In the genomic region with DNA sequence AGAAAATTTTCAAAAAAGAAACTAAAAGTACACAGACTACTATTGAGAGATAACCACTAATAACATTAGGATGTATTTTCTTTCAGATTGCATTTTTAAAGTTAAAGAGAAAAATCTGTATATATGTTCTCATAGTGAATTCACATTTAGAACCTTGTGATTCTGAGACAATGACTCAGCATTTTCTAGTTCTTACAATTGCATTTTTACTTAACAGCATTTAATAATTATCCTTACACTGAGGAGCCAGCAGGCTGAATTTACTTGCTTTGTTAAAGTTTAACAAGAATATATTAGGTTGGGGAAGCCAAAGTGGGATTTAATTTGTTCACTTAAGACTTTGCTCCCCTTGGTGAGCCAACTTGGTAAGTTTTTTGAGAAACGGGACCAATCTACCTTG, we compare ENCODE assay signal across 13 cellular contexts. TPM values are rescaled to one million over a fixed set of nuclear protein-coding genes. Genes with fewer than 3 reads are reported as not detected.
DNase-seq lines count a peak whose midpoint lies in the region; ATAC-seq lines count a peak whose summit lies in the region.
"Had no signal": no experiment of that assay in that cellular context is flagged by ENCODE, and none has a peak within 500 bp of the region (broad histone marks: within the 10 kb centered on the region; RNA-seq: fewer than 3 reads in every experiment).

No MANE protein-coding gene starts in this region.

- DNase-seq in AG20443 (ENCODE audit: low spot score) (peak; percentile 16), OCI-M1 (lab: John Stamatoyannopoulos, UW) (peak; percentile 17)
- DNase-seq in activated CD4-positive, alpha-beta memory T cell treated with anti-CD3 and anti-CD28 coated beads, Interleukin-2, amount 10 ng/mL, durations not matched to agents 7 days and 5 days: no peak
- DNase-seq in activated CD4-positive, alpha-beta T cell treated with anti-CD3 and anti-CD28 coated beads for 48 hours: no peak
- DNase-seq: activated effector memory CD4-positive, alpha-beta T cell treated with anti-CD3 and anti-CD28 coated beads, Interleukin-2, amount 50 U/mL, for 16 hours; CD4-positive, alpha-beta memory T cell; effector memory CD4-positive, alpha-beta T cell; islet precursor cell; WERI-Rb-1 had no signal

- POLR2A ChIA-PET in activated CD4-positive, alpha-beta memory T cell treated with anti-CD3 and anti-CD28 coated beads, Interleukin-2, amount 10 ng/mL, durations not matched to agents 7 days and 5 days (lab: Charles Lee): no interaction called here

- no peaks in the 10 kb centered on the region for H3K36me3 ChIP-seq in endocrine pancreas (ENCODE audit: control insufficient read depth, insufficient read depth, low read length)
- no peaks in the 10 kb centered on the region for H3K36me3 ChIP-seq in muscle layer of duodenum (ENCODE audit: control insufficient read depth in 1 of 2, insufficient read depth in 2 of 2, low read length in 2 of 2)
- H3K36me3 ChIP-seq: WERI-Rb-1 had no signal

- H3K27me3 ChIP-seq in endocrine pancreas (ENCODE audit: control insufficient read depth, insufficient read depth, low read length) (no peaks in the 10 kb centered on the region), muscle layer of duodenum (ENCODE audit: low read depth, low read length) (no peaks in the 10 kb centered on the region)

- H3K27ac Mint-ChIP-seq in activated CD4-positive, alpha-beta memory T cell treated with anti-CD3 and anti-CD28 coated beads, Interleukin-2, amount 10 ng/mL, durations not matched to agents 7 days and 5 days: no peak overlapping the region

- H3K27me3 Mint-ChIP-seq in activated CD4-positive, alpha-beta memory T cell treated with anti-CD3 and anti-CD28 coated beads, Interleukin-2, amount 10 ng/mL, durations not matched to agents 7 days and 5 days: no peaks in the 10 kb centered on the region
- H3K27me3 Mint-ChIP-seq: CD4-positive, alpha-beta memory T cell had no signal

- H3K9ac ChIP-seq in endocrine pancreas (ENCODE audit: control insufficient read depth, insufficient read depth, low read length): no peak overlapping the region

- H3K9me3 Mint-ChIP-seq in activated CD4-positive, alpha-beta memory T cell treated with anti-CD3 and anti-CD28 coated beads, Interleukin-2, amount 10 ng/mL, durations not matched to agents 7 days and 5 days: no peaks in the 10 kb centered on the region
- H3K9me3 Mint-ChIP-seq: CD4-positive, alpha-beta memory T cell had no signal

- H3K4me3 Mint-ChIP-seq in activated CD4-positive, alpha-beta memory T cell treated with anti-CD3 and anti-CD28 coated beads, Interleukin-2, amount 10 ng/mL, durations not matched to agents 7 days and 5 days: no peak overlapping the region
- H3K4me3 Mint-ChIP-seq: CD4-positive, alpha-beta memory T cell had no signal

- CTCF ChIA-PET in activated CD4-positive, alpha-beta memory T cell treated with anti-CD3 and anti-CD28 coated beads, Interleukin-2, amount 10 ng/mL, durations not matched to agents 7 days and 5 days (lab: Charles Lee): no interaction called here

- ATAC-seq in HG02642 (IDR thresholded peaks at IDR 0.05; ENCODE audit: poor library complexity, unreplicated experiment) (no peak), HG02852 (IDR thresholded peaks at IDR 0.05; ENCODE audit: unreplicated experiment) (no peak)

- peaks cover 2% of the 10 kb centered on the region for H3K36me3 Mint-ChIP-seq in activated CD4-positive, alpha-beta memory T cell treated with anti-CD3 and anti-CD28 coated beads, Interleukin-2, amount 10 ng/mL, durations not matched to agents 7 days and 5 days (ENCODE audit: low read depth)

- H3K4me1 ChIP-seq in endocrine pancreas (ENCODE audit: control insufficient read depth, insufficient read depth, low read length): peaks cover 9% of the 10 kb centered on the region
- peaks cover 0 to 5% of the 10 kb centered on the region in 2 donors for H3K4me1 ChIP-seq in muscle layer of duodenum (ENCODE audit: control insufficient read depth in 1 of 2, insufficient read depth in 2 of 2, low read length in 2 of 2)

- H3K9me3 ChIP-seq in endocrine pancreas (ENCODE audit: control insufficient read depth, low read length) (no peaks in the 10 kb centered on the region), muscle layer of duodenum (ENCODE audit: control insufficient read depth in 1 of 2, low read length in 2 of 2) (no peaks in the 10 kb centered on the region)

- peak overlapping the region; percentile 22 for H3K27ac ChIP-seq in muscle layer of duodenum (ENCODE audit: low read length)
- H3K27ac ChIP-seq: WERI-Rb-1 had no signal

- H3K4me3 ChIP-seq in endocrine pancreas (ENCODE audit: control insufficient read depth, insufficient read depth, low read length) (peak overlapping the region; percentile 40), muscle layer of duodenum (ENCODE audit: low read depth in 1 of 2, low read length in 2 of 2) (no peak overlapping the region)

- peaks cover 14% of the 10 kb centered on the region for H3K4me1 Mint-ChIP-seq in activated CD4-positive, alpha-beta memory T cell treated with anti-CD3 and anti-CD28 coated beads, Interleukin-2, amount 10 ng/mL, durations not matched to agents 7 days and 5 days

RNA-seq across cellular contexts. Expression of gene PATJ, which starts 4.5 kb away (rescaled TPM):
- total RNA-seq in activated CD4-positive, alpha-beta memory T cell treated with anti-CD3 and anti-CD28 coated beads, Interleukin-2, amount 10 ng/mL, durations not matched to agents 7 days and 5 days: 10 to 100 TPM; 10.8 to 11.3 TPM

RNA-seq across cellular contexts. Expression of gene TM2D1, which starts 21.8 kb away (rescaled TPM):
- 10 to 100 TPM; 39.1 to 39.9 TPM for total RNA-seq in activated CD4-positive, alpha-beta memory T cell treated with anti-CD3 and anti-CD28 coated beads, Interleukin-2, amount 10 ng/mL, durations not matched to agents 7 days and 5 days

Comparison
In these comparisons a context has a peak if more than half of its experiments do, and no peak if none do; other contexts are left out.
1. DNase-seq: peak in AG20443 (single experiment) and OCI-M1 (single experiment); none in activated CD4-positive, alpha-beta memory T cell treated with anti-CD3 and anti-CD28 coated beads, Interleukin-2, amount 10 ng/mL, durations not matched to agents 7 days and 5 days (single experiment) and activated CD4-positive, alpha-beta T cell treated with anti-CD3 and anti-CD28 coated beads for 48 hours (single experiment).